ENCODE assay signal across 23 cellular contexts in genomic region chr4:55111601-55112000, GRCh38. TPM values are rescaled to one million over a fixed set of nuclear protein-coding genes. Genes with fewer than 3 reads are reported as not detected.
"Had no signal": no experiment of that assay in that cellular context is flagged by ENCODE, and none has a peak within 500 bp of the region (broad histone marks: within the 10 kb centered on the region; RNA-seq: fewer than 3 reads in every experiment).

No MANE protein-coding gene starts in this region.

- H3K4me1 ChIP-seq: SJSA1 had no signal

- DNase-seq: KBM-7, MG63, NCI-H1092, NCI-H1436, NCI-H187, NCI-H2029, NCI-H2081 treated with DMSO at 0.1 percent for 48 hours, NCI-H2171, NCI-H226, NCI-H446, NCI-H510A, NCI-H524 treated with DMSO at 0.1 percent for 48 hours, NCI-H69, NCI-H774, Right ventricle myocardium superior, RPMI8226, SIG-M5, SW 1271, T-cell had no signal

- H3K27me3 ChIP-seq: MG63, SJSA1 had no signal

- ATAC-seq: T-cell had no signal

- H3K36me3 Mint-ChIP-seq: IgD-negative memory B cell, T-cell had no signal

- H3K9me3 ChIP-seq: MG63, SJSA1 had no signal

- H3K4me3 ChIP-seq: MG63, SJSA1, SK-N-MC had no signal

- H3K4me3 Mint-ChIP-seq: IgD-negative memory B cell, T-cell had no signal

- H3K4me1 Mint-ChIP-seq: IgD-negative memory B cell, T-cell had no signal

- H3K27ac ChIP-seq: SJSA1, SK-N-MC had no signal

- H3K9me3 Mint-ChIP-seq: T-cell had no signal

- H3K36me3 ChIP-seq: MG63, SJSA1 had no signal

- H3K27ac Mint-ChIP-seq: IgD-negative memory B cell, T-cell had no signal

RNA-seq across cellular contexts. Expression of gene KDR, which starts 13.8 kb away (rescaled TPM):
- total RNA-seq: HT-29 had no signal
